Comparison of ENCODE assay signal across 32 cellular contexts in the genomic region with DNA sequence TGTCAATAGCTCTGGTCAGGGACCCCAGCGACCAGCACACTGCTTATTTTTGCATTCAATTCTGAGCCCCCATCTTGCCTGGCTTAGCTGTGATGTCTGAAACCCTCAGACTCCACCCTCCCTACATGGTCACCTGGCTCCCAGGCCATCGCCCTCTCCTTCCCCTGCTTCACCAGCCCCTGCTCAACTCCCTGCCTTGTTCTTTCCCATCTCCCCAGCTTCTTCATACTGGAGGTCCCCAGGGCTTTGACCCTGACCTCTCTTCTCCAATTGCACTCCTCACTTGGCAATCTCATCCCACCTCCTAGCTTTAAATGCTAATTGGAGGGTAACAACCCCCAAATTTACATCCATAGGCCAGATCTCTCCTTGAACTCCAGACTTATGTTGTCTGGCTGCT.
"Had no signal": no experiment of that assay in that cellular context is flagged by ENCODE, and none has a peak within 500 bp of the region (broad histone marks: within the 10 kb centered on the region; RNA-seq: fewer than 3 reads in every experiment).

No MANE protein-coding gene starts in this region.

- H3K9me3 ChIP-seq: adrenal gland, ascending aorta, body of pancreas had no signal

- H3K4me1 ChIP-seq: adrenal gland, ascending aorta, body of pancreas, breast epithelium had no signal

- DNase-seq: activated effector memory CD4-positive, alpha-beta T cell treated with anti-CD3 and anti-CD28 coated beads, Interleukin-2, amount 50 U/mL, for 16 hours; activated effector memory CD4-positive, alpha-beta T cell treated with Interleukin-2 at 50 U/mL for 16 hours; activated gamma-delta T cell; activated gamma-delta T cell treated with Interleukin-2 at 50 U/mL for 16 hours; activated naive CD4-positive, alpha-beta T cell; activated naive CD4-positive, alpha-beta T cell treated with anti-CD3 and anti-CD28 coated beads for 36 hours; activated naive CD4-positive, alpha-beta T cell treated with anti-CD3 and anti-CD28 coated beads, Interleukin-2, amount 10 ng/mL, durations not matched to agents 7 days and 5 days; activated naive CD4-positive, alpha-beta T cell treated with anti-CD3 and anti-CD28 coated beads, Interleukin-2, amount 50 U/mL, for 16 hours; activated naive CD4-positive, alpha-beta T cell treated with Interleukin-2 at 50 U/mL for 16 hours; activated naive CD8-positive, alpha-beta T cell treated with anti-CD3 and anti-CD28 coated beads for 36 hours; activated naive CD8-positive, alpha-beta T cell treated with anti-CD3 and anti-CD28 coated beads, Interleukin-2, amount 10 ng/mL, durations not matched to agents 7 days and 5 days; activated naive CD8-positive, alpha-beta T cell treated with anti-CD3 and anti-CD28 coated beads, Interleukin-2, amount 50 U/mL, for 24 hours; activated T-cell treated with anti-CD3 and anti-CD28 coated beads, Interleukin-2, amount 50 U/mL, for 4 hours; activated T-cell treated with anti-CD3 and anti-CD28 coated beads, Interleukin-2, amount 50 U/mL, for 48 hours; activated T-cell treated with anti-CD3 and anti-CD28 coated beads, Interleukin-2, amount 50 U/mL, for 72 hours; adrenal gland; amniotic stem cell; amygdala; anterior cingulate cortex; aorta; body of pancreas; brain microvascular endothelial cell; caudate nucleus; central memory CD4-positive, alpha-beta T cell; cerebellar nuclear complex had no signal

- H3K27me3 ChIP-seq: adrenal gland, ascending aorta, body of pancreas, breast epithelium, cardiac muscle cell had no signal

- H3K4me3 ChIP-seq: adrenal gland, ascending aorta, body of pancreas, breast epithelium, cardiac muscle cell had no signal

- H3K36me3 ChIP-seq: adrenal gland, ascending aorta, brain microvascular endothelial cell, breast epithelium, cardiac muscle cell had no signal

- FAIRE-seq: astrocyte, bronchial epithelial cell had no signal

- H3K27ac ChIP-seq: adrenal gland, ascending aorta, body of pancreas, brain microvascular endothelial cell, breast epithelium, cardiac muscle cell had no signal

- ATAC-seq: activated naive CD4-positive, alpha-beta T cell treated with anti-CD3 and anti-CD28 coated beads, Interleukin-2, amount 50 U/mL, for 72 hours; activated naive CD8-positive, alpha-beta T cell treated with anti-CD3 and anti-CD28 coated beads, Interleukin-2, amount 50 U/mL, for 24 hours; activated T-cell treated with anti-CD3 and anti-CD28 coated beads, Interleukin-2, amount 50 U/mL, for 4 hours; activated T-cell treated with anti-CD3 and anti-CD28 coated beads, Interleukin-2, amount 50 U/mL, for 72 hours; activated T-helper 17 cell treated with anti-CD3 and anti-CD28 coated beads, Interleukin-2, amount 50 U/mL, for 72 hours; body of pancreas had no signal
